ENCODE assay signal across 8 cellular contexts in the genomic region with DNA sequence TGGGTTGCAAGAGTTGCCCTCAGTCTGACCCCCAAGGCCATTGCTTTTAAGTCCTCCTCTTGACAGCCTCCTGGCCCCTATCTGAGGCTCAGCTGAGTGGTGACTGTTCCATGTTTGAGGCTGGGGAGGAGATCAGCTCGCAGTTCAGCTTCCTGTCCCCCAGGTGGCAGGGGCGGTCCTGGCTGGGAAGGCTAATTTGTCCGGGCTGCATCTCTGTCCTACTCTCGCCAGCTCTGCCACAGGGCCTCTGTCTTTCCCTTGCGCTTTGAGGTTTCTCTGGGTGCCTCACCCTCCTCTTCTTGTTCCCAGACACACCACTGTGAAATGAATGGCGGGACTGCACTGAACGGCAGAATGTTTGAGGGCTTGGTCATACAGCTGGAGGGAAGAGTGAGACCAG.
DNase-seq lines count a peak whose midpoint lies in the region; ATAC-seq, FAIRE-seq and TF ChIP-seq lines count a peak whose summit lies in the region.

No MANE protein-coding gene starts in this region.

- POLR2A ChIA-PET in MCF 10A (lab: Yijun Ruan, JAX), result no interaction called here
- POLR2A ChIA-PET in WTC11 (lab: Charles Lee), result interaction anchor here (0.9 kb wide), 1 partner anchor 155 kb away, joined by 4 read pairs; no protein-coding TSS in a partner anchor
- POLR2A ChIA-PET in HepG2 (lab: Yijun Ruan, JAX), result no interaction called here

- H3K4me1 ChIP-seq in breast epithelium (no peaks in the 10 kb centered on the region), HepG2 (ENCODE audit: insufficient read depth, low read length) (no peaks in the 10 kb centered on the region), HAP-1 (no peaks in the 10 kb centered on the region)

- no peak overlapping the region for H3K9ac ChIP-seq in HepG2 (ENCODE audit: insufficient read depth, low read depth, low read length)

- TF ChIP-seq EP300 in HepG2 (IDR thresholded peaks at IDR 0.05; ENCODE audit: low read depth in 2 of 2, low read length in 2 of 2), result no peak
- no peak for TF ChIP-seq EP300 in HepG2 (CRISPR knock-in tag; IDR thresholded peaks at IDR 0.05; ENCODE audit: borderline replicate concordance)

- in situ Hi-C loops in HepG2 (cut with HindIII; ENCODE audit: extremely low pct_ligation_motif_present, low pct_unique_long_range_greater_than_20kb) (no loop called here), HAP-1 (cut with MboI; ENCODE audit: low sequenced_read_pairs) (no loop called here)

- BruUV-seq in MCF 10A (replicated peaks; lab: Mats Ljungman, UMichigan), result no TSS peak
- BruUV-seq in HepG2 (replicated peaks; lab: Mats Ljungman, UMichigan), result no TSS peak

- peaks cover 8% of the 10 kb centered on the region for H3K4me1 Mint-ChIP-seq in MCF 10A (ENCODE audit: insufficient read depth, unreplicated experiment)
- H3K4me1 Mint-ChIP-seq in WTC11, result peaks cover 27% of the 10 kb centered on the region

- no peak overlapping the region for H3K4me3 Mint-ChIP-seq in MCF 10A (ENCODE audit: unreplicated experiment)
- H3K4me3 Mint-ChIP-seq in WTC11, result no peak overlapping the region

- H4K20me1 ChIP-seq in HepG2 (ENCODE audit: insufficient read depth, low read length), result no peaks in the 10 kb centered on the region

- H3K4me3 ChIP-seq in breast epithelium, result no peak overlapping the region
- no peak overlapping the region for H3K4me3 ChIP-seq in HepG2 (replicated peaks in 1 of 3; ENCODE audit: insufficient read depth in 1 of 3, low read depth in 2 of 3, low read length in 3 of 3)
- no peak overlapping the region for H3K4me3 ChIP-seq in HAP-1

- no peaks in the 10 kb centered on the region for H3K79me2 ChIP-seq in HepG2 (ENCODE audit: insufficient read depth, low read length)

- peaks cover 0 to 11% of the 10 kb centered on the region in 2 donors for H3K27me3 ChIP-seq in breast epithelium
- H3K27me3 ChIP-seq in HepG2 (ENCODE audit: control insufficient read depth in 1 of 2, insufficient read depth in 2 of 2, low read length in 2 of 2), result no peaks in the 10 kb centered on the region; a peak in 1 of 5 replicates
- H3K27me3 ChIP-seq in HAP-1 (ENCODE audit: low read depth), result no peaks in the 10 kb centered on the region

- no peak for FAIRE-seq in HepG2 (lab: Jason Lieb, UNC)

- TF ChIP-seq RAD21 in HepG2 (CRISPR knock-in tag; IDR thresholded peaks at IDR 0.05), result no peak

- H2AFZ ChIP-seq in HepG2 (ENCODE audit: low read length), result no peak overlapping the region

- DNase-seq in MCF 10A (ENCODE audit: unreplicated experiment) (peak; percentile 54), breast epithelium (ENCODE audit: low spot score in 2 of 2) (no peak), NCI-H1694 (lab: John Stamatoyannopoulos, UW) (peak; percentile 60), WTC11 (ENCODE audit: low spot score) (peak; percentile 79), HepG2 (ENCODE audit: low spot score) (peak; percentile 3), NCI-H2227 (lab: John Stamatoyannopoulos, UW; ENCODE audit: unreplicated experiment) (no peak), HAP-1 (ENCODE audit: low spot score in 2 of 2) (no peak)

- WGBS in HepG2 (ENCODE audit: low lambda C conversion rate), result 26% methylated on average over 6 of the region's 7 CpGs

- H3K27me3 Mint-ChIP-seq in MCF 10A (ENCODE audit: insufficient read depth, unreplicated experiment) (peaks cover 21% of the 10 kb centered on the region), WTC11 (ENCODE audit: low read depth) (no peaks in the 10 kb centered on the region)

- H3K36me3 Mint-ChIP-seq in MCF 10A (ENCODE audit: insufficient read depth, unreplicated experiment) (no peaks in the 10 kb centered on the region), WTC11 (no peaks in the 10 kb centered on the region)

- no peak overlapping the region for H3K27ac Mint-ChIP-seq in MCF 10A (ENCODE audit: low read depth, unreplicated experiment)
- no peak overlapping the region for H3K27ac Mint-ChIP-seq in WTC11

- intact Hi-C loops in MCF 10A (cut with micrococcal nuclease), result loop anchor here (1.0 kb wide), 4 partner anchors 157 to 597 kb away; a partner anchor contains a TSS
- intact Hi-C loops in breast epithelium (cut with DNase I; ENCODE audit: low total_unique reads), result no loop called here
- intact Hi-C loops in HepG2 (cut with micrococcal nuclease; ENCODE audit: unreplicated experiment), result no loop called here

- ATAC-seq in WTC11 (peak; percentile 89), HepG2 (peak; percentile 92), HG03196 (IDR thresholded peaks at IDR 0.05; ENCODE audit: unreplicated experiment) (no peak)

- H3K36me3 ChIP-seq in breast epithelium (no peaks in the 10 kb centered on the region), HepG2 (replicated peaks in 1 of 2; ENCODE audit: control insufficient read depth in 1 of 2, insufficient read depth in 2 of 2, low read length in 2 of 2) (no peaks in the 10 kb centered on the region), HAP-1 (replicated peaks) (no peaks in the 10 kb centered on the region)

- TF ChIP-seq POLR2A in breast epithelium (IDR thresholded peaks at IDR 0.05) (no peak), HepG2 (IDR thresholded peaks at IDR 0.05; ENCODE audit: insufficient read depth in 1 of 2, low read depth in 2 of 2, low read length in 2 of 2) (no peak)

- H3K4me2 ChIP-seq in HepG2 (ENCODE audit: low read depth, low read length), result no peak overlapping the region

- H3K9me3 ChIP-seq in breast epithelium, result no peaks in the 10 kb centered on the region
- no peaks in the 10 kb centered on the region for H3K9me3 ChIP-seq in HepG2 (ENCODE audit: low read length)
- 0 out of 2 replicates have a peak, but pooled peaks cover 2% of the 10 kb centered on the region for H3K9me3 ChIP-seq in HAP-1

- CTCF ChIA-PET in MCF 10A (lab: Yijun Ruan, JAX), result interaction anchor here (0.6 to 2.2 kb wide), 15 partner anchors 10 to 597 kb away, joined by 3 to 9 read pairs (median 3); no protein-coding TSS in a partner anchor
- CTCF ChIA-PET in WTC11 (lab: Charles Lee), result interaction anchor here (0.6 to 2.4 kb wide), 33 partner anchors 9 to 596 kb away, joined by 3 to 33 read pairs (median 5); a partner anchor contains a TSS
- CTCF ChIA-PET in HepG2 (lab: Yijun Ruan, JAX; ENCODE audit: low intra/inter-chr PET ratio, low total read pairs), result interaction anchor here (1.5 kb wide), 1 partner anchor 368 kb away, joined by 4 read pairs; no protein-coding TSS in a partner anchor

- H3K27ac ChIP-seq in breast epithelium (no peak overlapping the region), HepG2 (ENCODE audit: extremely low read length, insufficient read depth, low read length) (no peak overlapping the region)

- TF ChIP-seq CTCF in MCF 10A (IDR thresholded peaks at IDR 0.05; ENCODE audit: unreplicated experiment) (peak; percentile 73), breast epithelium (IDR thresholded peaks at IDR 0.05) (no peak), WTC11 (IDR thresholded peaks at IDR 0.05) (peak; percentile 65), HepG2 (CRISPR knock-in tag; IDR thresholded peaks at IDR 0.05) (peak; percentile 63)

- H3K9me3 Mint-ChIP-seq in MCF 10A (ENCODE audit: unreplicated experiment), result no peaks in the 10 kb centered on the region
- no peaks in the 10 kb centered on the region for H3K9me3 Mint-ChIP-seq in WTC11

TF ChIP-seq in WTC11, 78 proteins besides CTCF, POLR2A, EP300 and RAD21 (continues in another document):
- TF ChIP-seq ZNF396 (CRISPR knock-in tag; IDR thresholded peaks at IDR 0.05; ENCODE audit: borderline replicate concordance) (no peak), GABPB1 (CRISPR knock-in tag; IDR thresholded peaks at IDR 0.05) (no peak), ZNF416 (CRISPR knock-in tag; IDR thresholded peaks at IDR 0.05) (no peak)
- TF ChIP-seq, protein P1, sequence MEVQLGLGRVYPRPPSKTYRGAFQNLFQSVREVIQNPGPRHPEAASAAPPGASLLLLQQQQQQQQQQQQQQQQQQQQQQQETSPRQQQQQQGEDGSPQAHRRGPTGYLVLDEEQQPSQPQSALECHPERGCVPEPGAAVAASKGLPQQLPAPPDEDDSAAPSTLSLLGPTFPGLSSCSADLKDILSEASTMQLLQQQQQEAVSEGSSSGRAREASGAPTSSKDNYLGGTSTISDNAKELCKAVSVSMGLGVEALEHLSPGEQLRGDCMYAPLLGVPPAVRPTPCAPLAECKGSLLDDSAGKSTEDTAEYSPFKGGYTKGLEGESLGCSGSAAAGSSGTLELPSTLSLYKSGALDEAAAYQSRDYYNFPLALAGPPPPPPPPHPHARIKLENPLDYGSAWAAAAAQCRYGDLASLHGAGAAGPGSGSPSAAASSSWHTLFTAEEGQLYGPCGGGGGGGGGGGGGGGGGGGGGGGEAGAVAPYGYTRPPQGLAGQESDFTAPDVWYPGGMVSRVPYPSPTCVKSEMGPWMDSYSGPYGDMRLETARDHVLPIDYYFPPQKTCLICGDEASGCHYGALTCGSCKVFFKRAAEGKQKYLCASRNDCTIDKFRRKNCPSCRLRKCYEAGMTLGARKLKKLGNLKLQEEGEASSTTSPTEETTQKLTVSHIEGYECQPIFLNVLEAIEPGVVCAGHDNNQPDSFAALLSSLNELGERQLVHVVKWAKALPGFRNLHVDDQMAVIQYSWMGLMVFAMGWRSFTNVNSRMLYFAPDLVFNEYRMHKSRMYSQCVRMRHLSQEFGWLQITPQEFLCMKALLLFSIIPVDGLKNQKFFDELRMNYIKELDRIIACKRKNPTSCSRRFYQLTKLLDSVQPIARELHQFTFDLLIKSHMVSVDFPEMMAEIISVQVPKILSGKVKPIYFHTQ (CRISPR knock-in tag; IDR thresholded peaks at IDR 0.05), result no peak

TF ChIP-seq in HepG2, 621 proteins besides CTCF, POLR2A, EP300 and RAD21:
- TF ChIP-seq TEAD2 (CRISPR knock-in tag; IDR thresholded peaks at IDR 0.05), result no peak
- TF ChIP-seq ZNF17 (CRISPR knock-in tag; IDR thresholded peaks at IDR 0.05), result no peak
- TF ChIP-seq SMC3 (IDR thresholded peaks at IDR 0.05; ENCODE audit: low read length), result peak; percentile 41
- peak; percentile 57 for TF ChIP-seq STAG1 (CRISPR knock-in tag; IDR thresholded peaks at IDR 0.05)

Comparison
In these comparisons a context has a peak if more than half of its experiments do, and no peak if none do; other contexts are left out.
1. DNase-seq: peak in MCF 10A (single experiment), NCI-H1694 (single experiment), WTC11 (single experiment) and HepG2 (single experiment); none in breast epithelium (0 of 2), NCI-H2227 (single experiment) and HAP-1 (0 of 2).
2. CTCF ChIP-seq: peak in MCF 10A (single experiment), WTC11 (single experiment) and HepG2 (single experiment); none in breast epithelium (0 of 3).